ENCODE assay signal across 11 cellular contexts in the genomic region with DNA sequence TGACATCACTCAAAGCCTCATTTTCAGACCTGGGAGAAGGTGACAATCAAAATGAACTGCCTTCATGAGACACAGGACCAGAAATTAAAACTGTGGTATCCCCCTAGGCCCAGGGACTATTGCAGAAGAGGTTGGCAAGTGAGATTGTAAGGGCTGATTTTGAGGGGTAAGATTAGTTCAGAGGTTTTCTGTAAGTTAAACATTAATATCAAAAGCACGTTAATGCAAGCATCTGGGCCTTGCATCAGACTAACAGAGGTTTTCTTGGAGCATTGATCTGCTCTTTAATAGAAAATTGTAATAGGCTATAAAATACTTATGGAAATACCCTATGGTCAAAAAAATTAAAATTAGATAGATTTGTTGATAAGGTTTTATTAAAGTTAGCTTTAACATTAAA. TPM values are rescaled to one million over a fixed set of nuclear protein-coding genes. Genes with fewer than 3 reads are reported as not detected.
"Had no signal": no experiment of that assay in that cellular context is flagged by ENCODE, and none has a peak within 500 bp of the region (broad histone marks: within the 10 kb centered on the region; RNA-seq: fewer than 3 reads in every experiment).

No MANE protein-coding gene starts in this region.

- H3K36me3 ChIP-seq: HAP-1 had no signal

- H3K9ac ChIP-seq: GM23248 had no signal

- H3K4me3 ChIP-seq: GM23248, HAP-1, K562 had no signal

- H3K27ac ChIP-seq: GM23248, HL-60 had no signal

- DNase-seq: GM23248, GOT3, H7, HFFc6, IMR-90 had no signal

- H2AFZ ChIP-seq: GM23248 had no signal

- ATAC-seq: HCT116, K562 had no signal

- H3K4me1 ChIP-seq: HAP-1 had no signal

RNA-seq across cellular contexts. Expression of a gene that starts 14.6 kb away (rescaled TPM):
- total RNA-seq: GM23248, IMR-90 had no signal
- polyA plus RNA-seq: IMR-90 had no signal

RNA-seq across cellular contexts. Expression of a gene that starts 37.5 kb away (rescaled TPM):
- total RNA-seq: GM23248, H4, H7, HFFc6, HT1080, IMR-90, K562 had no signal
- polyA plus RNA-seq: GM23248, IMR-90 had no signal

RNA-seq across cellular contexts. Expression of a gene that starts 59.3 kb away (rescaled TPM):
- total RNA-seq: H7, IMR-90 had no signal
- polyA plus RNA-seq: IMR-90 had no signal
